ENCODE assay signal across 19 cellular contexts in the genomic region with DNA sequence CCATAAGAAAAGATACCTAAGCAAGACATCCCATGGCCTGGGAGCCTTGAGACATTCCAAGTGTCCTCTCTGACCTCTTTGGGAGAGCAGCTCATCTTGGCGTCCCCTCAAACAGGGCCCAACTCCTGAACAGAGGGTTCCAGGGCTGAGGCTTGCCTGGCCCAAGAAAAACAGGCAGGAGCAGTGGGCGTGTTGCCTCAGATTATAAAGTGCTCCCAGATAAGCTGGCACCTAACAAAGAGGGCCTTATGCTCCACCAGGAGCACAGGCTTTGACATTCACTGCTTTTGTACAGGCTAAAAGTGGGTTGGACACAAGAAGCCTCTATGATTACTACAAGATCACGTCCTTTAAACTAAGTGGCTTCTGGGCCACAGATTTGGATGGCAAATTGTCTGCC.
"Had no signal": no experiment of that assay in that cellular context is flagged by ENCODE, and none has a peak within 500 bp of the region (broad histone marks: within the 10 kb centered on the region; RNA-seq: fewer than 3 reads in every experiment).

No MANE protein-coding gene starts in this region.

- H3K36me3 ChIP-seq: heart right ventricle, neutrophil, spleen, tibial artery had no signal

- DNase-seq: activated CD4-positive, alpha-beta T cell treated with anti-CD3 and anti-CD28 coated beads for 4 hours; activated CD4-positive, alpha-beta T cell treated with anti-CD3 and anti-CD28 coated beads, Interleukin-2, amount 50 U/mL, for 48 hours; activated CD8-positive, alpha-beta memory T cell treated with anti-CD3 and anti-CD28 coated beads, Interleukin-2, amount 50 U/mL, for 48 hours; activated naive CD4-positive, alpha-beta T cell treated with anti-CD3 and anti-CD28 coated beads for 36 hours; activated naive CD8-positive, alpha-beta T cell treated with anti-CD3 and anti-CD28 coated beads, Interleukin-2, amount 10 ng/mL, durations not matched to agents 7 days and 5 days; activated T-cell treated with anti-CD3 and anti-CD28 coated beads, Interleukin-2, amount 50 U/mL, for 4 hours; amniotic stem cell; foreskin fibroblast; heart right ventricle; posterior cingulate gyrus; spleen; stimulated activated CD4-positive, alpha-beta T cell treated with anti-CD3 and anti-CD28 coated beads, Interleukin-4, amount 100 ng/mL, for 1 hour; stimulated activated naive CD4-positive, alpha-beta T cell treated with Interleukin-2 at 50 U/mL for 16 hours; T1000; tibial artery had no signal

- H3K27ac ChIP-seq: epithelial cell of prostate, heart right ventricle, neutrophil, spleen, tibial artery had no signal

- H3K4me1 ChIP-seq: spleen, tibial artery had no signal

- ATAC-seq: activated T-cell treated with anti-CD3 and anti-CD28 coated beads, Interleukin-2, amount 50 U/mL, for 4 hours; WTC11 had no signal

- H3K4me3 ChIP-seq: heart right ventricle, lung, spleen, tibial artery had no signal

- H3K9me3 ChIP-seq: heart right ventricle, neutrophil, spleen, tibial artery had no signal

- H3K27me3 ChIP-seq: heart right ventricle, neutrophil, spleen, tibial artery had no signal
